In genomic region chr2:140589696-140590095, GRCh38 we compare ENCODE assay signal across 31 cellular contexts.
"Had no signal": no experiment of that assay in that cellular context is flagged by ENCODE, and none has a peak within 500 bp of the region (broad histone marks: within the 10 kb centered on the region; RNA-seq: fewer than 3 reads in every experiment).

No MANE protein-coding gene starts in this region.

- H3K4me3 ChIP-seq: cardiac muscle cell, coronary artery, dorsolateral prefrontal cortex, left ventricle myocardium inferior, lung, mucosa of descending colon, right lobe of liver, skin epidermis, stomach, thyroid gland, upper lobe of left lung, vagina had no signal

- H3K9me3 ChIP-seq: left ventricle myocardium inferior, mucosa of descending colon, right lobe of liver, stomach, thyroid gland, upper lobe of left lung, vagina had no signal

- H3K27me3 ChIP-seq: cardiac muscle cell, dorsolateral prefrontal cortex, right lobe of liver, stomach, thyroid gland, upper lobe of left lung, vagina had no signal

- DNase-seq: activated CD4-positive, alpha-beta memory T cell treated with anti-CD3 and anti-CD28 coated beads, Interleukin-2, amount 10 ng/mL, durations not matched to agents 7 days and 5 days; activated CD4-positive, alpha-beta T cell treated with anti-CD3 and anti-CD28 coated beads for 1 hour; activated CD4-positive, alpha-beta T cell treated with anti-CD3 and anti-CD28 coated beads, Interleukin-2, amount 10 ng/mL, durations not matched to agents 7 days and 5 days; activated CD8-positive, alpha-beta memory T cell treated with anti-CD3 and anti-CD28 coated beads, Interleukin-2, amount 50 U/mL, for 48 hours; activated gamma-delta T cell; activated naive CD4-positive, alpha-beta T cell treated with anti-CD3 and anti-CD28 coated beads, Interleukin-2, amount 10 ng/mL, durations not matched to agents 7 days and 5 days; activated naive CD8-positive, alpha-beta T cell treated with anti-CD3 and anti-CD28 coated beads, Interleukin-2, amount 10 ng/mL, durations not matched to agents 7 days and 5 days; activated T-cell treated with anti-CD3 and anti-CD28 coated beads, Interleukin-2, amount 50 U/mL, for 24 hours; amygdala; cerebellar nuclear complex; dorsolateral prefrontal cortex; effector memory CD8-positive, alpha-beta T cell; erythroblast; left ventricle myocardium inferior; mucosa of descending colon; right lobe of liver; stimulated activated CD4-positive, alpha-beta T cell treated with anti-CD3 and anti-CD28 coated beads, Interleukin-1b, Interleukin-23, amount 100 ng/mL, for 48 hours; stimulated activated CD4-positive, alpha-beta T cell treated with anti-CD3 and anti-CD28 coated beads, Interleukin-4, amount 100 ng/mL, for 4 hours; stimulated activated CD8-positive, alpha-beta memory T cell treated with anti-CD3 and anti-CD28 coated beads, Interleukin-4, amount 100 ng/mL, for 48 hours; stomach; T-helper 2 cell; thyroid gland; upper lobe of left lung had no signal

- H3K4me1 ChIP-seq: left ventricle myocardium inferior, right lobe of liver, stomach, thyroid gland, upper lobe of left lung, vagina had no signal

- ATAC-seq: effector memory CD8-positive, alpha-beta T cell; mucosa of descending colon; natural killer cell treated with Interleukin-12 subunit alpha and Interleukin-12 subunit beta and Interleukin-15 and Interleukin-18, amount 100 ng/mL, for 72 hours; right lobe of liver; stimulated activated memory B cell treated with anti-CD40 and anti-IgM and Interleukin-4, amounts not matched to agents 10 μg/mL and 1 μg/mL and 100 μg/mL, for 72 hours; WTC11 had no signal

- H3K36me3 ChIP-seq: cardiac muscle cell, left ventricle myocardium inferior, right lobe of liver, stomach, thyroid gland, upper lobe of left lung, vagina had no signal
